In genomic region chr21:18443085-18443484, GRCh38 we compare ENCODE assay signal across 22 cellular contexts. TPM values are rescaled to one million over a fixed set of nuclear protein-coding genes. Genes with fewer than 3 reads are reported as not detected.
A peak's percentile ranks its signal among the peaks of the same experiment; 100 is the strongest.
DNase-seq lines count a peak whose midpoint lies in the region; ATAC-seq and TF ChIP-seq lines count a peak whose summit lies in the region.
"Had no signal": no experiment of that assay in that cellular context is flagged by ENCODE, and none has a peak within 500 bp of the region (broad histone marks: within the 10 kb centered on the region; RNA-seq: fewer than 3 reads in every experiment).

No MANE protein-coding gene starts in this region.

- H3K36me3 Mint-ChIP-seq in MCF 10A (ENCODE audit: insufficient read depth, unreplicated experiment) (no peaks in the 10 kb centered on the region), progenitor cell of endocrine pancreas (ENCODE audit: insufficient read depth) (no peaks in the 10 kb centered on the region), mesothelial cell of epicardium (peaks cover 6% of the 10 kb centered on the region)

- H3K4me3 Mint-ChIP-seq in MCF 10A (ENCODE audit: unreplicated experiment) (no peak overlapping the region), progenitor cell of endocrine pancreas (ENCODE audit: low read depth) (no peak overlapping the region), mesothelial cell of epicardium (no peak overlapping the region)

- TF ChIP-seq CTCF in A673 (conservative IDR thresholded peaks at IDR 0.05; ENCODE audit: low read depth, low read length) (no peak), OCI-LY7 (conservative IDR thresholded peaks at IDR 0.05; ENCODE audit: low read length) (no peak), MCF 10A (IDR thresholded peaks at IDR 0.05; ENCODE audit: unreplicated experiment) (no peak), progenitor cell of endocrine pancreas (IDR thresholded peaks at IDR 0.05; ENCODE audit: unreplicated experiment) (no peak), mesothelial cell of epicardium (IDR thresholded peaks at IDR 0.05; ENCODE audit: unreplicated experiment) (no peak)

- peak; percentile 53 for DNase-seq in A673 (ENCODE audit: low spot score)
- DNase-seq in NCI-H2081 treated with DMSO at 0.1 percent for 48 hours (lab: John Stamatoyannopoulos, UW) = peak; percentile 33
- DNase-seq in OCI-LY7 (ENCODE audit: low spot score) = peak; percentile 41
- no peak for DNase-seq in MCF 10A (ENCODE audit: unreplicated experiment)
- DNase-seq in progenitor cell of endocrine pancreas (ENCODE audit: low spot score, unreplicated experiment) = no peak
- no peak for DNase-seq in central memory CD4-positive, alpha-beta T cell
- no peak for DNase-seq in mesothelial cell of epicardium (ENCODE audit: low spot score in 2 of 2, unreplicated experiment in 2 of 2)
- DNase-seq: activated CD4-positive, alpha-beta T cell treated with anti-CD3 and anti-CD28 coated beads, Interleukin-2, amount 50 U/mL, for 1 hour; effector CD8-positive, alpha-beta T cell; foreskin keratinocyte; HCEC 1CT; left ventricle myocardium superior; stimulated activated CD4-positive, alpha-beta T cell treated with anti-CD3 and anti-CD28 coated beads, Interleukin-15, amount 100 ng/mL, for 24 hours had no signal

- no peaks in the 10 kb centered on the region for H3K79me2 ChIP-seq in OCI-LY7 (ENCODE audit: insufficient read depth, low read depth, low read length)
- H3K79me2 ChIP-seq: hepatocyte had no signal

- no peak overlapping the region for H3K27ac Mint-ChIP-seq in MCF 10A (ENCODE audit: low read depth, unreplicated experiment)
- no peak overlapping the region for H3K27ac Mint-ChIP-seq in progenitor cell of endocrine pancreas
- H3K27ac Mint-ChIP-seq in mesothelial cell of epicardium = no peak overlapping the region
- H3K27ac Mint-ChIP-seq: activated T-helper 2 cell treated with anti-CD3 and anti-CD28 coated beads, Interferon-gamma antibody, Interleukin-2, Interleukin-4, amounts not matched to agents 10 μg/mL and 5 μg/mL and 100 μg/mL, durations not matched to agents 14 hours and 24 hours and 36 hours had no signal

- no peaks in the 10 kb centered on the region for H3K27me3 ChIP-seq in A673 (replicated peaks; ENCODE audit: insufficient read depth, low read depth, low read length, poor library complexity)
- H3K27me3 ChIP-seq: foreskin keratinocyte, hepatocyte, upper lobe of left lung had no signal

- peak; percentile 32 for ATAC-seq in HG03354 (IDR thresholded peaks at IDR 0.05; ENCODE audit: poor library complexity, severe bottlenecking, unreplicated experiment)
- ATAC-seq: foreskin keratinocyte, left ventricle myocardium superior, sciatic nerve had no signal

- peak overlapping the region; percentile 69 for H3K4me2 ChIP-seq in OCI-LY7 (ENCODE audit: low read length)
- H3K4me2 ChIP-seq: hepatocyte had no signal

- H3K27ac ChIP-seq in A673 (ENCODE audit: low read depth, low read length, poor library complexity, severe bottlenecking) (no peak overlapping the region), OCI-LY7 (ENCODE audit: low read depth, low read length, poor library complexity, severe bottlenecking) (peak overlapping the region; percentile 85)
- H3K27ac ChIP-seq: foreskin keratinocyte, hepatocyte, SK-N-MC, upper lobe of left lung, VCaP had no signal

- no peaks in the 10 kb centered on the region for H3K9me2 ChIP-seq in OCI-LY7 (ENCODE audit: insufficient read depth, low read length)

- intact Hi-C loops in A673 (cut with micrococcal nuclease; ENCODE audit: unreplicated experiment) = no loop called here
- intact Hi-C loops in OCI-LY7 (cut with micrococcal nuclease; ENCODE audit: unreplicated experiment) = loop anchor here (1.0 to 5.0 kb wide), 3 partner anchors 18 to 60 kb away; no protein-coding TSS in a partner anchor
- intact Hi-C loops in MCF 10A (cut with micrococcal nuclease) = no loop called here

- H2AFZ ChIP-seq in OCI-LY7 (ENCODE audit: low read length) = peak overlapping the region; percentile 45; the same call in 1 of the 2 replicates
- H2AFZ ChIP-seq: hepatocyte had no signal

- H3K27me3 Mint-ChIP-seq in MCF 10A (ENCODE audit: insufficient read depth, unreplicated experiment) = no peaks in the 10 kb centered on the region
- H3K27me3 Mint-ChIP-seq in progenitor cell of endocrine pancreas = no peaks in the 10 kb centered on the region
- H3K27me3 Mint-ChIP-seq in mesothelial cell of epicardium (ENCODE audit: low read depth) = no peaks in the 10 kb centered on the region

- H3K4me1 Mint-ChIP-seq in MCF 10A (ENCODE audit: insufficient read depth, unreplicated experiment) (no peaks in the 10 kb centered on the region), progenitor cell of endocrine pancreas (ENCODE audit: low read depth) (no peaks in the 10 kb centered on the region), mesothelial cell of epicardium (peaks cover 6% of the 10 kb centered on the region)

- no peaks in the 10 kb centered on the region for H4K20me1 ChIP-seq in OCI-LY7 (ENCODE audit: insufficient read depth, low read length)

- CTCF ChIA-PET in A673 (lab: Charles Lee) (no interaction called here), OCI-LY7 (lab: Charles Lee; ENCODE audit: unreplicated experiment) (interaction anchor here (0.5 kb wide), 1 partner anchor 34 kb away, joined by 4 read pairs; no protein-coding TSS in a partner anchor), MCF 10A (lab: Yijun Ruan, JAX) (no interaction called here)

- H3K4me3 ChIP-seq in A673 (ENCODE audit: low read depth, low read length, poor library complexity, severe bottlenecking) = no peak overlapping the region
- H3K4me3 ChIP-seq in OCI-LY7 (ENCODE audit: low read depth, low read length, poor library complexity, severe bottlenecking) = peak overlapping the region; percentile 45
- H3K4me3 ChIP-seq: hepatocyte, SK-N-MC, upper lobe of left lung had no signal

- POLR2A ChIA-PET in A673 (lab: Charles Lee; ENCODE audit: low non-redundant PET) = no interaction called here
- POLR2A ChIA-PET in OCI-LY7 (lab: Charles Lee) = interaction anchor here (0.7 to 3.8 kb wide), 13 partner anchors 9 to 47 kb away, joined by 3 to 19 read pairs (median 4); no protein-coding TSS in a partner anchor
- POLR2A ChIA-PET in MCF 10A (lab: Yijun Ruan, JAX) = no interaction called here

- H3K36me3 ChIP-seq in A673 (ENCODE audit: insufficient read depth, low read length, poor library complexity, severe bottlenecking) (no peaks in the 10 kb centered on the region), OCI-LY7 (ENCODE audit: insufficient read depth, low read length) (peaks cover 17% of the 10 kb centered on the region; the same call in 1 of the 2 replicates)
- H3K36me3 ChIP-seq: upper lobe of left lung had no signal

- no peaks in the 10 kb centered on the region for H3K9me3 Mint-ChIP-seq in MCF 10A (ENCODE audit: unreplicated experiment)
- H3K9me3 Mint-ChIP-seq in progenitor cell of endocrine pancreas (ENCODE audit: low read depth) = peaks cover 8% of the 10 kb centered on the region
- H3K9me3 Mint-ChIP-seq in mesothelial cell of epicardium = peaks cover 29% of the 10 kb centered on the region

- BruUV-seq in A673 (replicated peaks; lab: Mats Ljungman, UMichigan) (no TSS peak), OCI-LY7 (replicated peaks; lab: Mats Ljungman, UMichigan) (no TSS peak), MCF 10A (replicated peaks; lab: Mats Ljungman, UMichigan) (no TSS peak)

- H3K9me3 ChIP-seq in A673 (ENCODE audit: low read depth, low read length, poor library complexity, severe bottlenecking) (peaks cover 7% of the 10 kb centered on the region), OCI-LY7 (ENCODE audit: low read length) (peaks cover 32% of the 10 kb centered on the region)
- H3K9me3 ChIP-seq: upper lobe of left lung had no signal

- H3K4me1 ChIP-seq in A673 (ENCODE audit: insufficient read depth, low read length, poor library complexity, severe bottlenecking) (peaks cover 3% of the 10 kb centered on the region), OCI-LY7 (ENCODE audit: insufficient read depth, low read length, poor library complexity, severe bottlenecking) (peaks cover 19% of the 10 kb centered on the region)
- H3K4me1 ChIP-seq: foreskin keratinocyte, upper lobe of left lung had no signal

RNA-seq across cellular contexts. Expression of gene TMPRSS15, which starts 39.5 kb away (rescaled TPM):
- total RNA-seq in A673 (2021) (not detected in 2 replicates), OCI-LY7 (2022) (0.13 and 0.48 TPM in 2 replicates), MCF 10A (2022) (3.3 and 3.6 TPM in 2 replicates), progenitor cell of endocrine pancreas (not detected in 2 replicates), mesothelial cell of epicardium (0.80 to 1.9 TPM (median 1.4 TPM) in 3 replicates)
- total RNA-seq in OCI-LY7 (2014; rRNA removed; shearing (Covaris generic)) = 0.03 and 0.33 TPM in 2 replicates
- total RNA-seq: activated T-helper 2 cell treated with anti-CD3 and anti-CD28 coated beads, Interferon-gamma antibody, Interleukin-2, Interleukin-4, amounts not matched to agents 10 μg/mL and 5 μg/mL and 100 μg/mL, durations not matched to agents 14 hours and 24 hours and 36 hours; foreskin keratinocyte; HT-29; left ventricle myocardium superior; sciatic nerve; T-helper 2 cell treated with Interferon-gamma antibody and Interleukin-4, amounts not matched to agents 100 ng/mL and 5 ng/mL, for 36 hours; upper lobe of left lung had no signal

Comparison
In these comparisons a context has a peak if more than half of its experiments do, and no peak if none do; other contexts are left out.
1. DNase-seq: peak in A673 (single experiment), NCI-H2081 treated with DMSO at 0.1 percent for 48 hours (single experiment) and OCI-LY7 (single experiment); none in MCF 10A (single experiment), progenitor cell of endocrine pancreas (single experiment), central memory CD4-positive, alpha-beta T cell (single experiment) and mesothelial cell of epicardium (0 of 2).